Comparison of ENCODE assay signal across 1 cellular context in genomic region chr17:55264640-55265298, GRCh38.
TF ChIP-seq lines count a peak whose summit lies in the region.

A gene with protein sequence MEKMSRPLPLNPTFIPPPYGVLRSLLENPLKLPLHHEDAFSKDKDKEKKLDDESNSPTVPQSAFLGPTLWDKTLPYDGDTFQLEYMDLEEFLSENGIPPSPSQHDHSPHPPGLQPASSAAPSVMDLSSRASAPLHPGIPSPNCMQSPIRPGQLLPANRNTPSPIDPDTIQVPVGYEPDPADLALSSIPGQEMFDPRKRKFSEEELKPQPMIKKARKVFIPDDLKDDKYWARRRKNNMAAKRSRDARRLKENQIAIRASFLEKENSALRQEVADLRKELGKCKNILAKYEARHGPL (plus strand): TSS chr17:55264960. CDS start chr17:55265485, 525 bp downstream.

TF ChIP-seq in GM12878, 131 proteins besides CTCF, POLR2A, EP300 and RAD21 (continued from another document):
- TF ChIP-seq, protein P1, sequence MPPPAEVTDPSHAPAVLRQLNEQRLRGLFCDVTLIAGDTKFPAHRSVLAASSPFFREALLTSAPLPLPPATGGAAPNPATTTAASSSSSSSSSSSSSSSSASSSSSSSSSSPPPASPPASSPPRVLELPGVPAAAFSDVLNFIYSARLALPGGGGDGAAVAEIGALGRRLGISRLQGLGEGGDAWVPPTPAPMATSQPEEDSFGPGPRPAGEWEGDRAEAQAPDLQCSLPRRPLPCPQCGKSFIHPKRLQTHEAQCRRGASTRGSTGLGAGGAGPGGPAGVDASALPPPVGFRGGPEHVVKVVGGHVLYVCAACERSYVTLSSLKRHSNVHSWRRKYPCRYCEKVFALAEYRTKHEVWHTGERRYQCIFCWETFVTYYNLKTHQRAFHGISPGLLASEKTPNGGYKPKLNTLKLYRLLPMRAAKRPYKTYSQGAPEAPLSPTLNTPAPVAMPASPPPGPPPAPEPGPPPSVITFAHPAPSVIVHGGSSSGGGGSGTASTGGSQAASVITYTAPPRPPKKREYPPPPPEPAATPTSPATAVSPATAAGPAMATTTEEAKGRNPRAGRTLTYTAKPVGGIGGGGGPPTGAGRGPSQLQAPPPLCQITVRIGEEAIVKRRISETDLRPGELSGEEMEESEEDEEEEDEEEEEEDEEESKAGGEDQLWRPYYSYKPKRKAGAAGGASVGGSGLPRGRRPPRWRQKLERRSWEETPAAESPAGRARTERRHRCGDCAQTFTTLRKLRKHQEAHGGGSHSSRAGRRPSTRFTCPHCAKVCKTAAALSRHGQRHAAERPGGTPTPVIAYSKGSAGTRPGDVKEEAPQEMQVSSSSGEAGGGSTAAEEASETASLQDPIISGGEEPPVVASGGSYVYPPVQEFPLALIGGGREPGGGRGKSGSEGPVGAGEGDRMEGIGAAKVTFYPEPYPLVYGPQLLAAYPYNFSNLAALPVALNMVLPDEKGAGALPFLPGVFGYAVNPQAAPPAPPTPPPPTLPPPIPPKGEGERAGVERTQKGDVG (CRISPR knock-in tag; IDR thresholded peaks at IDR 0.05) = no peak
- TF ChIP-seq MXI1 (IDR thresholded peaks at IDR 0.05; ENCODE audit: low read depth, low read length) (no peak), YY1 (IDR thresholded peaks at IDR 0.05; ENCODE audit: low read depth, low read length) (0 out of 2 replicates have a peak, but pooled peaks have one; percentile 41)
